ENCODE assay signal across 27 cellular contexts in genomic region chr14:77318006-77318553, GRCh38. TPM values are rescaled to one million over a fixed set of nuclear protein-coding genes. Genes with fewer than 3 reads are reported as not detected.
A peak's percentile ranks its signal among the peaks of the same experiment; 100 is the strongest.
DNase-seq lines count a peak whose midpoint lies in the region; ATAC-seq and TF ChIP-seq lines count a peak whose summit lies in the region.
"Had no signal": no experiment of that assay in that cellular context is flagged by ENCODE, and none has a peak within 500 bp of the region (broad histone marks: within the 10 kb centered on the region; RNA-seq: fewer than 3 reads in every experiment).

No MANE protein-coding gene starts in this region.

- in situ Hi-C loops in Caki2 (cut with HindIII; ENCODE audit: low pct_unique_long_range_greater_than_20kb, low sequenced_read_pairs) = no loop called here

- H3K4me3 Mint-ChIP-seq in WTC11 = no peak overlapping the region
- H3K4me3 Mint-ChIP-seq: activated naive CD8-positive, alpha-beta T cell treated with anti-CD3 and anti-CD28 coated beads, Interleukin-2, amount 10 ng/mL, durations not matched to agents 7 days and 5 days; CD14-positive monocyte; immature natural killer cell had no signal

- H3K4me1 Mint-ChIP-seq in WTC11 = peaks cover 52% of the 10 kb centered on the region

- no peaks in the 10 kb centered on the region; the same call in 1 of the 2 replicates for H3K27me3 Mint-ChIP-seq in WTC11 (ENCODE audit: low read depth)
- H3K27me3 Mint-ChIP-seq: activated naive CD8-positive, alpha-beta T cell treated with anti-CD3 and anti-CD28 coated beads, Interleukin-2, amount 10 ng/mL, durations not matched to agents 7 days and 5 days had no signal

- TF ChIP-seq CTCF in WTC11 (IDR thresholded peaks at IDR 0.05) = no peak

- POLR2A ChIA-PET in WTC11 (lab: Charles Lee) = no interaction called here

- H3K36me3 Mint-ChIP-seq in WTC11 = no peaks in the 10 kb centered on the region
- H3K36me3 Mint-ChIP-seq: activated naive CD8-positive, alpha-beta T cell treated with anti-CD3 and anti-CD28 coated beads, Interleukin-2, amount 10 ng/mL, durations not matched to agents 7 days and 5 days; CD14-positive monocyte; immature natural killer cell had no signal

- H3K27ac Mint-ChIP-seq in WTC11 = peak overlapping the region; percentile 61
- H3K27ac Mint-ChIP-seq: activated naive CD8-positive, alpha-beta T cell treated with anti-CD3 and anti-CD28 coated beads, Interleukin-2, amount 10 ng/mL, durations not matched to agents 7 days and 5 days; CD14-positive monocyte; immature natural killer cell had no signal

- no peaks in the 10 kb centered on the region for H3K9me3 Mint-ChIP-seq in WTC11
- H3K9me3 Mint-ChIP-seq: activated naive CD8-positive, alpha-beta T cell treated with anti-CD3 and anti-CD28 coated beads, Interleukin-2, amount 10 ng/mL, durations not matched to agents 7 days and 5 days; CD14-positive monocyte; immature natural killer cell had no signal

- ATAC-seq in WTC11 (no peak), left lobe of liver (no peak), HG03039 (IDR thresholded peaks at IDR 0.05; ENCODE audit: unreplicated experiment) (no peak)
- ATAC-seq: heart right ventricle, left ventricle myocardium superior, Right ventricle myocardium inferior had no signal

- CTCF ChIA-PET in WTC11 (lab: Charles Lee) = interaction anchor here (1.3 kb wide), 1 partner anchor 17 kb away, joined by 6 read pairs; no protein-coding TSS in a partner anchor

- DNase-seq in Caki2 (ENCODE audit: low read depth) (peak; percentile 75), WTC11 (ENCODE audit: low spot score) (no peak), left lobe of liver (ENCODE audit: low spot score) (peak; percentile 41), retina (peak; percentile 44), GF-D8 (lab: John Stamatoyannopoulos, UW) (no peak), AG20443 (ENCODE audit: low spot score) (no peak), NCI-H510A (lab: John Stamatoyannopoulos, UW) (no peak)
- DNase-seq: activated CD4-positive, alpha-beta T cell treated with anti-CD3 and anti-CD28 coated beads, Interleukin-2, amount 50 U/mL, for 48 hours; activated CD4-positive, CD25-positive, alpha-beta regulatory T cell; activated effector memory CD4-positive, alpha-beta T cell treated with Interleukin-2 at 50 U/mL for 16 hours; activated naive CD8-positive, alpha-beta T cell treated with anti-CD3 and anti-CD28 coated beads, Interleukin-2, amount 10 ng/mL, durations not matched to agents 7 days and 5 days; colonic mucosa; heart right ventricle; immature natural killer cell; Kasumi-1; left ventricle myocardium superior; NCI-H1092; NCI-H2029 treated with DMSO at 0.1 percent for 48 hours; NCI-H226; NCI-H82 had no signal

TF ChIP-seq in WTC11, 78 proteins besides CTCF, POLR2A, EP300 and RAD21:
- TF ChIP-seq JUN (CRISPR knock-in tag; IDR thresholded peaks at IDR 0.05) (no peak), GABPB1 (CRISPR knock-in tag; IDR thresholded peaks at IDR 0.05) (no peak), ZNF396 (CRISPR knock-in tag; IDR thresholded peaks at IDR 0.05; ENCODE audit: borderline replicate concordance) (no peak)
TF ChIP-seq in WTC11: peak in this region for 0.

RNA-seq across cellular contexts. Expression of gene POMT2, which starts 2.6 kb away (rescaled TPM):
- 9.4 and 27.4 TPM in 2 replicates for total RNA-seq in Caki2 (2014; rRNA removed; shearing (Covaris generic); ENCODE audit: low replicate concordance)
- total RNA-seq in WTC11 (2021) (31.3 to 38.7 TPM (median 35.2 TPM) in 3 replicates), left lobe of liver (15.7 TPM)

RNA-seq across cellular contexts. Expression of gene GSTZ1, which starts 2.8 kb away (rescaled TPM):
- 42.0 and 49.7 TPM in 2 replicates for total RNA-seq in Caki2 (2014; rRNA removed; shearing (Covaris generic); ENCODE audit: low replicate concordance)
- total RNA-seq in WTC11 (2021) (35.6 to 40.2 TPM (median 38.2 TPM) in 3 replicates), left lobe of liver (121 TPM)

RNA-seq across cellular contexts. Expression of gene NGB, which starts 47.1 kb away (rescaled TPM):
- total RNA-seq in Caki2 (2014; rRNA removed; shearing (Covaris generic); ENCODE audit: low replicate concordance) = 0.07 TPM in 1 of 2 replicates, not detected in the other
- 0.14 to 0.46 TPM (median 0.33 TPM) in 3 replicates for total RNA-seq in WTC11 (2021)
- total RNA-seq in left lobe of liver = not detected
- total RNA-seq: activated naive CD8-positive, alpha-beta T cell treated with anti-CD3 and anti-CD28 coated beads, Interleukin-2, amount 10 ng/mL, durations not matched to agents 7 days and 5 days; fibroblast of lung; heart right ventricle; left ventricle myocardium superior; mucosa of gallbladder; OCI-LY7; Right ventricle myocardium inferior; urinary bladder had no signal

RNA-seq across cellular contexts. Expression of gene TMED8, which starts 58.8 kb away (rescaled TPM):
- total RNA-seq in Caki2 (2014; rRNA removed; shearing (Covaris generic); ENCODE audit: low replicate concordance) = 2.2 and 3.7 TPM in 2 replicates
- 12.8 to 14.2 TPM (median 13.4 TPM) in 3 replicates for total RNA-seq in WTC11 (2021)
- 2.4 TPM for total RNA-seq in left lobe of liver

RNA-seq across cellular contexts. Expression of gene SAMD15, which starts 59.1 kb away (rescaled TPM):
- total RNA-seq in Caki2 (2014; rRNA removed; shearing (Covaris generic); ENCODE audit: low replicate concordance) = 0.95 and 3.2 TPM in 2 replicates
- total RNA-seq in WTC11 (2021) (0.27 to 0.42 TPM (median 0.30 TPM) in 3 replicates), left lobe of liver (0.08 TPM)
- total RNA-seq: activated naive CD8-positive, alpha-beta T cell treated with anti-CD3 and anti-CD28 coated beads, Interleukin-2, amount 10 ng/mL, durations not matched to agents 7 days and 5 days had no signal

Comparison
In these comparisons a context has a peak if more than half of its experiments do, and no peak if none do; other contexts are left out.
1. DNase-seq: peak in Caki2 (single experiment), left lobe of liver (single experiment) and retina (single experiment); none in WTC11 (single experiment), GF-D8 (single experiment), AG20443 (single experiment) and NCI-H510A (single experiment).